ENCODE assay signal across 9 cellular contexts in genomic region chr1:47709302-47710074, GRCh38.
DNase-seq lines count a peak whose midpoint lies in the region; ATAC-seq, FAIRE-seq and TF ChIP-seq lines count a peak whose summit lies in the region.
"Had no signal": no experiment of that assay in that cellular context is flagged by ENCODE, and none has a peak within 500 bp of the region (broad histone marks: within the 10 kb centered on the region; RNA-seq: fewer than 3 reads in every experiment).

No MANE protein-coding gene starts in this region.

- H3K9ac ChIP-seq in colonic mucosa (ENCODE audit: low read depth in 2 of 2, low read length in 2 of 2) = peak overlapping the region; percentile 54 to 76

- H3K27me3 ChIP-seq in colonic mucosa = peaks cover 9% of the 10 kb centered on the region

- no peak for TF ChIP-seq POLR2A in GM18505 (IDR thresholded peaks at IDR 0.05; ENCODE audit: borderline replicate concordance, extremely low read depth, insufficient read depth, insufficient read length)

- no peaks in the 10 kb centered on the region for H3K9me3 ChIP-seq in colonic mucosa

- DNase-seq in NCI-H2196 (lab: John Stamatoyannopoulos, UW; ENCODE audit: unreplicated experiment) = peak; percentile 40
- DNase-seq in NCI-H2196 treated with DMSO at 0.1 percent for 48 hours (lab: John Stamatoyannopoulos, UW; ENCODE audit: unreplicated experiment) = no peak
- peak; percentile 61 for DNase-seq in NCI-H345 (lab: John Stamatoyannopoulos, UW)
- peak; percentile 54 for DNase-seq in colonic mucosa
- peak; percentile 15 to 17 for DNase-seq in lung microvascular endothelial cell (ENCODE audit: low read depth in 2 of 2)
- peak; percentile 54 for DNase-seq in urothelium cell line (ENCODE audit: low spot score)
- DNase-seq in Ammon's horn (ENCODE audit: low spot score) = no peak

- no peaks in the 10 kb centered on the region for H3K36me3 ChIP-seq in colonic mucosa

- intact Hi-C loops in colonic mucosa (cut with DNase I) = loop anchor here (2.0 to 10.0 kb wide), 3 partner anchors 182 to 515 kb away; partner anchors contain the start of gene PDZK1IP1

- no peak for ATAC-seq in GM18505 (IDR thresholded peaks at IDR 0.05; ENCODE audit: unreplicated experiment)

- peak overlapping the region; percentile 41 for H3K4me3 ChIP-seq in colonic mucosa

- FAIRE-seq in urothelium cell line (lab: Jason Lieb, UNC) = no peak
- FAIRE-seq: TTC549 had no signal

- TF ChIP-seq CTCF in colonic mucosa (IDR thresholded peaks at IDR 0.05) = peak; percentile 19

- H3K4me1 ChIP-seq in colonic mucosa = no peaks in the 10 kb centered on the region

- peak overlapping the region; percentile 60 for H3K27ac ChIP-seq in colonic mucosa

Comparison
In these comparisons a context has a peak if more than half of its experiments do, and no peak if none do; other contexts are left out.
1. DNase-seq: peak in NCI-H2196 (single experiment), NCI-H345 (single experiment), colonic mucosa (single experiment), lung microvascular endothelial cell (2 of 2) and urothelium cell line (single experiment); none in NCI-H2196 treated with DMSO at 0.1 percent for 48 hours (single experiment) and Ammon's horn (single experiment).